In the genomic region with DNA sequence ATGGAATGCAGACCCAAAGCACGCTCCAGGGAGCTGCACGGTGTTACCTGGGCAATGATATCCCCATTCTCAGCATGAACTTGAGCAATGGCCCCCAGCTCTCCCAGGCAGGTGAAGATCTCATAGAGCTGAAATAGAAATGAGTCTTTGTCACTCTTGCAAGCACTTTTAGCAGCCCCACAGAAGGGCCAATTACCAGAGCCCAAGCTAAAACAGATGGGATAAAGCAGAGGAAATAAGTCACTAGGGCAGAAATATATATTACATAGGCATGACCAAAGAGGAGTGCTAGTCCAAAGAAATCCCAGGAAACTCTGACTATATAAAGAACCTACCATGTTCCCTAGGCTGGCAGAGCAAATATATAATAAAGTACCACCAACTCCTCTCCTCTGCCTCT, we compare ENCODE assay signal across 21 cellular contexts.
DNase-seq lines count a peak whose midpoint lies in the region; ATAC-seq and TF ChIP-seq lines count a peak whose summit lies in the region.
"Had no signal": no experiment of that assay in that cellular context is flagged by ENCODE, and none has a peak within 500 bp of the region (broad histone marks: within the 10 kb centered on the region; RNA-seq: fewer than 3 reads in every experiment).

No MANE protein-coding gene starts in this region.

- TF ChIP-seq CTCF in ascending aorta (IDR thresholded peaks at IDR 0.05) (no peak), esophagus squamous epithelium (IDR thresholded peaks at IDR 0.05) (no peak), psoas muscle (IDR thresholded peaks at IDR 0.05) (no peak), thoracic aorta (IDR thresholded peaks at IDR 0.05) (no peak), smooth muscle cell (IDR thresholded peaks at IDR 0.05; ENCODE audit: borderline replicate concordance, insufficient read depth, poor library complexity, severe bottlenecking) (no peak)

- ATAC-seq in psoas muscle: peak in 3 of 4 donors; percentile 56 to 69 (median 65)
- ATAC-seq in thoracic aorta (ENCODE audit: insufficient number of reproducible peaks, low FRiP score, low read depth): no peak
- ATAC-seq in GM18498 (IDR thresholded peaks at IDR 0.05; ENCODE audit: unreplicated experiment): no peak
- ATAC-seq in GM18519 (IDR thresholded peaks at IDR 0.05; ENCODE audit: low FRiP score, unreplicated experiment): no peak
- no peak for ATAC-seq in HG02610 (IDR thresholded peaks at IDR 0.05; ENCODE audit: unreplicated experiment)
- ATAC-seq: CD8-positive, alpha-beta T cell; HepG2; PC-3 had no signal

- no peaks in the 10 kb centered on the region for H4K20me1 ChIP-seq in smooth muscle cell (ENCODE audit: low read depth)
- H4K20me1 ChIP-seq: BLaER1 treated with 17β-estradiol and CSF1 and Interleukin-3, amounts not matched to agents 10 nM and 100 nM had no signal

- H3K4me2 ChIP-seq in smooth muscle cell: no peak overlapping the region
- H3K4me2 ChIP-seq: BLaER1 treated with 17β-estradiol and CSF1 and Interleukin-3, amounts not matched to agents 10 nM and 100 nM had no signal

- H3K36me3 ChIP-seq in ascending aorta: peaks cover 23 to 36% of the 10 kb centered on the region in 2 donors
- peaks cover 0 to 38% (median 0%) of the 10 kb centered on the region in 3 donors for H3K36me3 ChIP-seq in esophagus squamous epithelium
- H3K36me3 ChIP-seq in psoas muscle (ENCODE audit: insufficient read depth in 1 of 2, low read depth in 1 of 2): peaks cover 0 to 14% of the 10 kb centered on the region in 2 donors
- H3K36me3 ChIP-seq in thoracic aorta: peaks cover 15% of the 10 kb centered on the region
- H3K36me3 ChIP-seq in smooth muscle cell (ENCODE audit: low read depth): no peaks in the 10 kb centered on the region
- H3K36me3 ChIP-seq: BLaER1 treated with 17β-estradiol and CSF1 and Interleukin-3, amounts not matched to agents 10 nM and 100 nM had no signal

- H2AFZ ChIP-seq in smooth muscle cell (ENCODE audit: low read depth): no peak overlapping the region

- H3F3A ChIP-seq in smooth muscle cell (ENCODE audit: low read depth): peaks cover 8% of the 10 kb centered on the region

- TF ChIP-seq POLR2A in esophagus squamous epithelium (IDR thresholded peaks at IDR 0.05): no peak

- H3K4me1 ChIP-seq in ascending aorta (peaks cover 24 to 66% of the 10 kb centered on the region in 2 donors), esophagus squamous epithelium (peaks cover 9 to 57% (median 17%) of the 10 kb centered on the region in 3 donors), psoas muscle (peaks cover 29% of the 10 kb centered on the region), thoracic aorta (ENCODE audit: control insufficient read depth in 1 of 2, low read depth in 2 of 2) (peaks cover 40 to 98% of the 10 kb centered on the region in 2 donors), smooth muscle cell (ENCODE audit: low read depth) (peaks cover 17% of the 10 kb centered on the region)
- H3K4me1 ChIP-seq: BLaER1 treated with 17β-estradiol and CSF1 and Interleukin-3, amounts not matched to agents 10 nM and 100 nM had no signal

- 89% methylated on average over 2 of the region's 2 CpGs; no CpG with 5 or more reads in 1 of the 2 donors for WGBS in esophagus squamous epithelium, 2 donors
- 77 to 94% (median 88%) methylated on average over 2 of the region's 2 CpGs for WGBS in psoas muscle, 3 donors
- WGBS in smooth muscle cell (ENCODE audit: low lambda C conversion rate): 98% methylated on average over 2 of the region's 2 CpGs

- no peaks in the 10 kb centered on the region for H3K27me3 ChIP-seq in ascending aorta
- no peaks in the 10 kb centered on the region for H3K27me3 ChIP-seq in esophagus squamous epithelium
- no peaks in the 10 kb centered on the region for H3K27me3 ChIP-seq in psoas muscle (ENCODE audit: insufficient read depth in 3 of 3, low read length in 2 of 3)
- no peaks in the 10 kb centered on the region for H3K27me3 ChIP-seq in thoracic aorta (replicated peaks; ENCODE audit: insufficient read depth)
- H3K27me3 ChIP-seq in smooth muscle cell (ENCODE audit: low read depth): no peaks in the 10 kb centered on the region
- H3K27me3 ChIP-seq: BLaER1 treated with 17β-estradiol and CSF1 and Interleukin-3, amounts not matched to agents 10 nM and 100 nM had no signal

- intact Hi-C loops in ascending aorta (cut with DNase I): no loop called here
- intact Hi-C loops in esophagus squamous epithelium (cut with DNase I): no loop called here
- intact Hi-C loops in psoas muscle (cut with DNase I): no loop called here

- DNase-seq in ascending aorta (ENCODE audit: low spot score in 2 of 2) (no peak), esophagus squamous epithelium (lab: John Stamatoyannopoulos, UW) (no peak), psoas muscle (no peak), thoracic aorta (ENCODE audit: low spot score) (no peak), smooth muscle cell (lab: John Stamatoyannopoulos, UW; ENCODE audit: unreplicated experiment) (no peak)
- DNase-seq: Calu3; CD8-positive, alpha-beta T cell; KBM-7; NCI-H1105 treated with DMSO at 0.1 percent for 48 hours; NCI-H1694; NCI-H2107; NCI-H510A; NCI-H82; PC-3; RPMI8226; SHP77 treated with DMSO at 0.1 percent for 48 hours had no signal

- peak overlapping the region; percentile 94 to 98 for H3K27ac ChIP-seq in ascending aorta
- H3K27ac ChIP-seq in esophagus squamous epithelium: peak overlapping the region in 3 of 4 donors; percentile 32 to 91 (median 48)
- H3K27ac ChIP-seq in psoas muscle: peak overlapping the region; percentile 71
- peak overlapping the region; percentile 84 to 95 for H3K27ac ChIP-seq in thoracic aorta
- H3K27ac ChIP-seq in smooth muscle cell (ENCODE audit: low read depth): no peak overlapping the region
- H3K27ac ChIP-seq: BLaER1 treated with 17β-estradiol and CSF1 and Interleukin-3, amounts not matched to agents 10 nM and 100 nM had no signal

- H3K4me3 ChIP-seq in ascending aorta (no peak overlapping the region), esophagus squamous epithelium (no peak overlapping the region), psoas muscle (no peak overlapping the region), thoracic aorta (no peak overlapping the region), smooth muscle cell (no peak overlapping the region)
- H3K4me3 ChIP-seq: BLaER1 treated with 17β-estradiol and CSF1 and Interleukin-3, amounts not matched to agents 10 nM and 100 nM had no signal

- H3K9me3 ChIP-seq in ascending aorta: no peaks in the 10 kb centered on the region
- no peaks in the 10 kb centered on the region for H3K9me3 ChIP-seq in esophagus squamous epithelium
- no peaks in the 10 kb centered on the region for H3K9me3 ChIP-seq in psoas muscle
- H3K9me3 ChIP-seq in thoracic aorta: no peaks in the 10 kb centered on the region
- no peaks in the 10 kb centered on the region for H3K9me3 ChIP-seq in smooth muscle cell (replicated peaks; ENCODE audit: low read depth)
- H3K9me3 ChIP-seq: BLaER1 treated with 17β-estradiol and CSF1 and Interleukin-3, amounts not matched to agents 10 nM and 100 nM had no signal

- H3K9ac ChIP-seq in smooth muscle cell (ENCODE audit: low read depth): no peak overlapping the region
- H3K9ac ChIP-seq: BLaER1 treated with 17β-estradiol and CSF1 and Interleukin-3, amounts not matched to agents 10 nM and 100 nM had no signal

- no peaks in the 10 kb centered on the region for H3K79me2 ChIP-seq in smooth muscle cell (ENCODE audit: low read depth)

Comparison
In these comparisons a context has a peak if more than half of its experiments do, and no peak if none do; other contexts are left out.
1. ATAC-seq: peak in psoas muscle (3 of 4); none in thoracic aorta (single experiment), GM18498 (single experiment), GM18519 (single experiment) and HG02610 (single experiment).